Comparison of ENCODE assay signal across 14 cellular contexts in genomic region chr20:5586720-5587119, GRCh38. TPM values are rescaled to one million over a fixed set of nuclear protein-coding genes. Genes with fewer than 3 reads are reported as not detected.
DNase-seq lines count a peak whose midpoint lies in the region; ATAC-seq and TF ChIP-seq lines count a peak whose summit lies in the region.
"Had no signal": no experiment of that assay in that cellular context is flagged by ENCODE, and none has a peak within 500 bp of the region (broad histone marks: within the 10 kb centered on the region; RNA-seq: fewer than 3 reads in every experiment).

No MANE protein-coding gene starts in this region.

- no peak overlapping the region for H3K4me3 Mint-ChIP-seq in activated T-cell treated with anti-CD3 and anti-CD28 coated beads, Interleukin-2, amount 50 U/mL, for 4 hours
- H3K4me3 Mint-ChIP-seq in activated CD8-positive, alpha-beta T cell treated with anti-CD3 and anti-CD28 coated beads for 36 hours = no peak overlapping the region

- no peak for TF ChIP-seq CTCF in activated CD8-positive, alpha-beta T cell treated with anti-CD3 and anti-CD28 coated beads for 36 hours (IDR thresholded peaks at IDR 0.05)
- TF ChIP-seq CTCF in neutrophil (IDR thresholded peaks at IDR 0.05) = no peak

- intact Hi-C loops in activated CD8-positive, alpha-beta T cell treated with anti-CD3 and anti-CD28 coated beads for 36 hours (cut with micrococcal nuclease) = no loop called here

- CTCF ChIA-PET in activated CD8-positive, alpha-beta T cell treated with anti-CD3 and anti-CD28 coated beads for 36 hours (lab: Charles Lee) = interaction anchor here (1.1 to 1.5 kb wide), 2 partner anchors 9 to 17 kb away, joined by 6 to 7 read pairs; no protein-coding TSS in a partner anchor

- ATAC-seq in activated T-cell treated with anti-CD3 and anti-CD28 coated beads, Interleukin-2, amount 50 U/mL, for 4 hours = peak; percentile 30 to 50
- ATAC-seq in GM21737 (IDR thresholded peaks at IDR 0.05; ENCODE audit: unreplicated experiment) (peak; percentile 46), GM21825 (IDR thresholded peaks at IDR 0.05; ENCODE audit: unreplicated experiment) (no peak)
- peak; percentile 42 for ATAC-seq in activated CD8-positive, alpha-beta T cell treated with anti-CD3 and anti-CD28 coated beads for 36 hours
- ATAC-seq: left cardiac atrium had no signal

- no peak for DNase-seq in activated T-cell treated with anti-CD3 and anti-CD28 coated beads, Interleukin-2, amount 50 U/mL, for 4 hours
- no peak for DNase-seq in activated T-cell treated with anti-CD3 and anti-CD28 coated beads, Interleukin-2, amount 50 U/mL, for 48 hours
- DNase-seq in activated CD8-positive, alpha-beta T cell treated with anti-CD3 and anti-CD28 coated beads for 36 hours = no peak
- DNase-seq in AG08396 (ENCODE audit: low spot score) (no peak), NCI-H748 treated with DMSO at 0.1 percent for 48 hours (lab: John Stamatoyannopoulos, UW) (no peak)
- DNase-seq: activated effector memory CD4-positive, alpha-beta T cell treated with Interleukin-2 at 50 U/mL for 16 hours; hippocampal formation; left cardiac atrium; NCI-H146; NCI-H446 had no signal

- POLR2A ChIA-PET in activated CD8-positive, alpha-beta T cell treated with anti-CD3 and anti-CD28 coated beads for 36 hours (lab: Charles Lee) = interaction anchor here (0.7 kb wide), 1 partner anchor 14 kb away, joined by 3 read pairs; no protein-coding TSS in a partner anchor

- peak overlapping the region; percentile 74 for H3K27ac Mint-ChIP-seq in activated CD8-positive, alpha-beta T cell treated with anti-CD3 and anti-CD28 coated beads for 36 hours

- H3K36me3 Mint-ChIP-seq in activated T-cell treated with anti-CD3 and anti-CD28 coated beads, Interleukin-2, amount 50 U/mL, for 4 hours (ENCODE audit: insufficient read depth) = peaks cover 12% of the 10 kb centered on the region
- H3K36me3 Mint-ChIP-seq in activated CD8-positive, alpha-beta T cell treated with anti-CD3 and anti-CD28 coated beads for 36 hours (ENCODE audit: low read depth) = peaks cover 45% of the 10 kb centered on the region

- H3K27ac ChIP-seq in neutrophil = peak overlapping the region; percentile 64
- H3K27ac ChIP-seq: prostate gland had no signal

- no peaks in the 10 kb centered on the region for H3K27me3 Mint-ChIP-seq in activated T-cell treated with anti-CD3 and anti-CD28 coated beads, Interleukin-2, amount 50 U/mL, for 4 hours (ENCODE audit: low read depth)
- H3K27me3 Mint-ChIP-seq in activated CD8-positive, alpha-beta T cell treated with anti-CD3 and anti-CD28 coated beads for 36 hours = no peaks in the 10 kb centered on the region

- no peaks in the 10 kb centered on the region for H3K9me3 Mint-ChIP-seq in activated T-cell treated with anti-CD3 and anti-CD28 coated beads, Interleukin-2, amount 50 U/mL, for 4 hours
- no peaks in the 10 kb centered on the region for H3K9me3 Mint-ChIP-seq in activated CD8-positive, alpha-beta T cell treated with anti-CD3 and anti-CD28 coated beads for 36 hours

- no peaks in the 10 kb centered on the region for H3K9me3 ChIP-seq in neutrophil
- H3K9me3 ChIP-seq: prostate gland had no signal

- H3K4me3 ChIP-seq in neutrophil (ENCODE audit: low read depth in 1 of 2, low read length in 1 of 2) = no peak overlapping the region
- H3K4me3 ChIP-seq: prostate gland had no signal

- no peaks in the 10 kb centered on the region for H3K27me3 ChIP-seq in neutrophil

- H3K36me3 ChIP-seq in neutrophil = peaks cover 69% of the 10 kb centered on the region
- H3K36me3 ChIP-seq: prostate gland had no signal

- H3K4me1 Mint-ChIP-seq in activated T-cell treated with anti-CD3 and anti-CD28 coated beads, Interleukin-2, amount 50 U/mL, for 4 hours (ENCODE audit: low read depth) = peaks cover 37% of the 10 kb centered on the region
- peaks cover 50% of the 10 kb centered on the region for H3K4me1 Mint-ChIP-seq in activated CD8-positive, alpha-beta T cell treated with anti-CD3 and anti-CD28 coated beads for 36 hours (ENCODE audit: low read depth)

- H3K4me1 ChIP-seq in neutrophil (ENCODE audit: control insufficient read depth in 1 of 2, insufficient read depth in 1 of 2, low read depth in 1 of 2, low read length in 1 of 2) = peaks cover 4 to 11% of the 10 kb centered on the region in 2 experiments
- H3K4me1 ChIP-seq: prostate gland had no signal

RNA-seq across cellular contexts. Expression of gene GPCPD1, which starts 24.1 kb away (rescaled TPM):
- 10 to 100 TPM; 21.4 to 26.3 (median 24.4) TPM for total RNA-seq in activated T-cell treated with anti-CD3 and anti-CD28 coated beads, Interleukin-2, amount 50 U/mL, for 4 hours
- 10 to 100 TPM; 32.3 TPM for total RNA-seq in activated CD8-positive, alpha-beta T cell treated with anti-CD3 and anti-CD28 coated beads for 36 hours
